ENCODE assay signal across 14 cellular contexts in the genomic region with DNA sequence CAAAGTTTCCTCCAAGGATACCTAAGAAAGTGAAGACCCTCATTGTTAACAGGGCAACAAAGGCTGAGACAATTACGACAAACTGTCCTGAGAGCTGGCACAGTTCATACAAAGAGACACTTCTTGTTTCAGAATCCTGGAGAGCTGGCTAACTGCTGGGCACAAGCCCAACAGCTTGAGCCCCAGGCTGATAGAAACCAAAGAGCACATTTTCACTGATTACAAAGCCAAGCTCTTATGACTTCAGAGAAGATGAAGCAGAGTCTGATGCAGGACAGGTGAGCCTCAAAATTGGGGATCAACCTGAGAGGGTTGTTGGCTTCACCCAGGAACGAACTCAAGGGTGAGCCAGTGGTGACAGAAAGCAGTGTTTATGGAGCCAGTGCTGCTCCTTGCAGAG.
"Had no signal": no experiment of that assay in that cellular context is flagged by ENCODE, and none has a peak within 500 bp of the region (broad histone marks: within the 10 kb centered on the region; RNA-seq: fewer than 3 reads in every experiment).

No MANE protein-coding gene starts in this region.

- H3K27me3 ChIP-seq: brain microvascular endothelial cell, right atrium auricular region, tibial nerve, vagina had no signal

- H3K27ac ChIP-seq: brain microvascular endothelial cell, left ventricle myocardium inferior, right atrium auricular region, tibial nerve, vagina had no signal

- H3K9me3 ChIP-seq: vagina had no signal

- H3K4me1 ChIP-seq: tibial nerve had no signal

- H3K36me3 ChIP-seq: brain microvascular endothelial cell, left ventricle myocardium inferior, right atrium auricular region, vagina had no signal

- FAIRE-seq: keratinocyte had no signal

- H3K4me3 ChIP-seq: left ventricle myocardium inferior, right atrium auricular region, smooth muscle cell, tibial nerve, vagina had no signal

- ATAC-seq: activated naive CD4-positive, alpha-beta T cell treated with anti-CD3 and anti-CD28 coated beads, Interleukin-2, amount 50 U/mL, for 72 hours had no signal

- DNase-seq: activated CD4-positive, alpha-beta T cell treated with anti-CD3 and anti-CD28 coated beads, Interleukin-2, amount 10 ng/mL, durations not matched to agents 7 days and 5 days; activated CD4-positive, CD25-positive, alpha-beta regulatory T cell; activated effector memory CD4-positive, alpha-beta T cell treated with anti-CD3 and anti-CD28 coated beads, Interleukin-2, amount 50 U/mL, for 16 hours; amniotic stem cell; erythroblast; left ventricle myocardium inferior; posterior cingulate gyrus had no signal
